12 cellular contexts compared by ENCODE assay signal in the genomic region with DNA sequence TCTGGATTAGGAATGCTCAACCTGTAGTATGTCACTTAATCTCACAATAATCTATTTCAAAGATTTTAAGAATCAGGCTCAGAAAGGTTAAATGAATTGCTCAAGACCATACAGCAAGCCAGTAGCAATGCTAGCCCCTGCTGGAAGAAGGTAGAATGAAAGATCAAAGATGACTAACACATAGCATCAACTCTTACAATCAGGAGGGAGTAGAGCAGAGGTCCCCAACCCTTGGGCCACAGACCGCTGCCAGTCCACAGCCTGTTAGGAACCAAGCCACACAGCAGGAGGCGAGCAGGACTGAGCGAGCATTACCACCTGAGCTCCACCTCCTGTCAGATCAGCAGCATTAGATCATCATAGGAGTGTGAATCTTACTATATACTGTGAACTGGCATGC. TPM values are rescaled to one million over a fixed set of nuclear protein-coding genes. Genes with fewer than 3 reads are reported as not detected.
DNase-seq lines count a peak whose midpoint lies in the region; ATAC-seq and TF ChIP-seq lines count a peak whose summit lies in the region.
"Had no signal": no experiment of that assay in that cellular context is flagged by ENCODE, and none has a peak within 500 bp of the region (broad histone marks: within the 10 kb centered on the region; RNA-seq: fewer than 3 reads in every experiment).

No MANE protein-coding gene starts in this region.

- TF ChIP-seq CTCF in foreskin keratinocyte (conservative IDR thresholded peaks at IDR 0.05) (peak; percentile 56), CD14-positive monocyte (IDR thresholded peaks at IDR 0.05) (no peak)

- no peak overlapping the region for H3K27ac Mint-ChIP-seq in stimulated activated naive CD8-positive, alpha-beta T cell treated with anti-CD3 and anti-CD28 coated beads, Interleukin-15, amount 100 ng/mL, for 72 hours
- no peak overlapping the region for H3K27ac Mint-ChIP-seq in CD14-positive monocyte
- H3K27ac Mint-ChIP-seq: nephron progenitor cell had no signal

- H3K9me3 Mint-ChIP-seq in stimulated activated naive CD8-positive, alpha-beta T cell treated with anti-CD3 and anti-CD28 coated beads, Interleukin-15, amount 100 ng/mL, for 72 hours: no peaks in the 10 kb centered on the region
- no peaks in the 10 kb centered on the region for H3K9me3 Mint-ChIP-seq in CD14-positive monocyte
- H3K9me3 Mint-ChIP-seq: nephron progenitor cell had no signal

- no peak for DNase-seq in stimulated activated naive CD8-positive, alpha-beta T cell treated with anti-CD3 and anti-CD28 coated beads, Interleukin-15, amount 100 ng/mL, for 72 hours
- DNase-seq in stimulated activated naive CD8-positive, alpha-beta T cell treated with anti-CD3 and anti-CD28 coated beads, Interleukin-15, Interleukin-2, amounts not matched to agents 100 U/mL and 50 U/mL, for 24 hours: no peak
- DNase-seq in RPMI7951 (ENCODE audit: low read depth) (peak; percentile 23), foreskin keratinocyte (peak in 1 of 2 donors; percentile 44), CD14-positive monocyte (ENCODE audit: low spot score) (no peak), D341Med (ENCODE audit: low spot score) (no peak), hippocampal formation (lab: John Stamatoyannopoulos, UW) (no peak), cardiac septum (ENCODE audit: low spot score) (no peak)
- DNase-seq: activated T-cell treated with anti-CD3 and anti-CD28 coated beads, Interleukin-2, amount 50 U/mL, for 1 hour; DND-41; nephron progenitor cell had no signal

- H3K4me3 Mint-ChIP-seq in stimulated activated naive CD8-positive, alpha-beta T cell treated with anti-CD3 and anti-CD28 coated beads, Interleukin-15, amount 100 ng/mL, for 72 hours: no peak overlapping the region
- no peak overlapping the region for H3K4me3 Mint-ChIP-seq in CD14-positive monocyte
- H3K4me3 Mint-ChIP-seq: nephron progenitor cell had no signal

- no peaks in the 10 kb centered on the region for H3K36me3 Mint-ChIP-seq in CD14-positive monocyte

- ATAC-seq in stimulated activated naive CD8-positive, alpha-beta T cell treated with anti-CD3 and anti-CD28 coated beads, Interleukin-15, amount 100 ng/mL, for 72 hours: peak; percentile 54
- ATAC-seq in stimulated activated naive CD8-positive, alpha-beta T cell treated with anti-CD3 and anti-CD28 coated beads, Interleukin-15, Interleukin-2, amounts not matched to agents 100 U/mL and 50 U/mL, for 24 hours: no peak
- peak; percentile 82 for ATAC-seq in foreskin keratinocyte
- ATAC-seq: Right ventricle myocardium inferior had no signal

- peaks cover 6% of the 10 kb centered on the region for H3K27me3 Mint-ChIP-seq in stimulated activated naive CD8-positive, alpha-beta T cell treated with anti-CD3 and anti-CD28 coated beads, Interleukin-15, amount 100 ng/mL, for 72 hours
- peaks cover 2 to 8% (median 3%) of the 10 kb centered on the region in 3 donors for H3K27me3 Mint-ChIP-seq in CD14-positive monocyte (ENCODE audit: low read depth in 3 of 3)

- H3K4me1 ChIP-seq in foreskin keratinocyte: peaks cover 4% of the 10 kb centered on the region

- peaks cover 8% of the 10 kb centered on the region for H3K4me1 Mint-ChIP-seq in stimulated activated naive CD8-positive, alpha-beta T cell treated with anti-CD3 and anti-CD28 coated beads, Interleukin-15, amount 100 ng/mL, for 72 hours
- H3K4me1 Mint-ChIP-seq in CD14-positive monocyte: peaks cover 14% of the 10 kb centered on the region
- H3K4me1 Mint-ChIP-seq: nephron progenitor cell had no signal

- intact Hi-C loops in CD14-positive monocyte (cut with micrococcal nuclease) (loop anchor here in 1 of 2 donors (10.0 kb wide), 1 partner anchor 109 kb away; no protein-coding TSS in a partner anchor), cardiac septum (cut with DNase I) (no loop called here)

- peaks cover 66% of the 10 kb centered on the region for H3K27me3 ChIP-seq in foreskin keratinocyte

- H3K27ac ChIP-seq in foreskin keratinocyte: no peak overlapping the region

RNA-seq across cellular contexts. Expression of a gene that starts 15.5 kb away (rescaled TPM):
- total RNA-seq in RPMI7951 (2014; rRNA removed; shearing (Covaris generic)): 0.68 and 1.4 TPM in 2 replicates
- 0.20 and 0.32 TPM in 2 replicates for total RNA-seq in foreskin keratinocyte
- polyA plus RNA-seq in foreskin keratinocyte: 0.08 and 0.11 TPM in 2 replicates
- polyA plus RNA-seq in CD14-positive monocyte: 1 to 10 TPM in 1 of 2 donors, under 1 TPM in 1; 0.89 to 1.5 TPM
- total RNA-seq in cardiac septum: 40.0 TPM

Comparison
In these comparisons a context has a peak if more than half of its experiments do, and no peak if none do; other contexts are left out.
1. RNA of a gene that starts 15.5 kb away (total RNA-seq): 40.0 TPM in cardiac septum (single experiment); 0.68 to 1.4 TPM in RPMI7951 and 0.20 to 0.32 TPM in foreskin keratinocyte; every median in the first group is over 10 times any median in the second.